Comparison of ENCODE assay signal across 8 cellular contexts in the genomic region with DNA sequence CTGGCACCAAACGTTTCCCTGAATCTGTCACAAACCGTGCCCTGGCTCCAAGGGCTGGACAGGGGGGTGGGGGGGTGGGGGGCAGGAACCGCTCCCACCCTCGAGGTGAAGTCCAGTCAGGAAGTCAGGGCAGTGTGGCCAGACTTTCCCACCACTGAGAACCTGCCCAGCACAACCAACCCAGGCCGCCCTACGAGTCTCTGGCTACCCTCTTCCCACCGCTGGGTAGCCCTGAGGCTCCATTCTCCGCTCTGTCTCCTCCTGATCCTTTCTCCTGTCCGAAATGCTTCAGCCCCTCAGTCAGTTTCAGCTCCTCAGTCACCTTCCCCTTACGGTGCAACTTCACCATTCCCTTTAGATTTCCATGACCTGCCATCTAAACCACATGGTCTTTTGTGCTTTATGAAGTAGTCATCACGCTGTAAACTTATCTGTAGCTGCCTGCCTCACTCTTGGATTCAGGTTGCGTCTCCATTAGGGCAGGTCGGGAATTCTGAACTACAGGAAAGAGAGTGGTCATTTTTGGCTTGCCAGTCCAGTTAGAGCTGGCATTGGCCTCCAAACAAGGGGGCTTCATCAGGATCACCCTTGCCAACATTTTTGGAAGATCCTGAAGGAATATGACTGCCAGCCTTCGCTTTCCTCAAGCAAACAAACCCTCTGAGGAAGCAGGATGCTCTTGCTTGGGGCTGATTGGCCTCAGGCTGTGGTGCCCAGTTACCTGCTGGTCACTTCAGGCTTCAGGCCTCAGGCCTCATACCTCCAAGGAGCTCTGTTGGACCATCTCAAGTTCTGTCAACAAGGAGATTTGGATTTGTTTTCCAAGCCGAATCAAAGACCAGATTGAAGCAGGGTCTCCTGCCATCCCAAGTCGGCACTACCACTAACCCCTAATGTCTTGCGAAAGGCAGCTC. TPM values are rescaled to one million over a fixed set of nuclear protein-coding genes. Genes with fewer than 3 reads are reported as not detected.
DNase-seq lines count a peak whose midpoint lies in the region; ATAC-seq and TF ChIP-seq lines count a peak whose summit lies in the region.

No MANE protein-coding gene starts in this region.

- peak; percentile 6 to 21 (median 11) for ATAC-seq in psoas muscle

- H3K4me3 ChIP-seq in GM12865 (ENCODE audit: low read depth, low read length) (peak overlapping the region; percentile 85), SJSA1 (peak overlapping the region; percentile 65), fibroblast of lung (replicated peaks in 1 of 4; ENCODE audit: control extremely low read depth in 1 of 4, insufficient read depth in 1 of 4, low read depth in 3 of 4, low read length in 4 of 4) (peak overlapping the region; percentile 62 to 100 (median 84)), psoas muscle (peak overlapping the region; percentile 83)

- WGBS in psoas muscle, 3 donors, result 67 to 75% (median 67%) methylated on average over 15 to 17 of the region's 17 CpGs

- H3K9me3 ChIP-seq in SJSA1 (replicated peaks), result no peaks in the 10 kb centered on the region
- H3K9me3 ChIP-seq in fibroblast of lung (ENCODE audit: control insufficient read depth, insufficient read depth, low read depth, low read length), result no peaks in the 10 kb centered on the region
- H3K9me3 ChIP-seq in psoas muscle, result no peaks in the 10 kb centered on the region

- H3K27ac ChIP-seq in SJSA1 (peak overlapping the region; percentile 89), fibroblast of lung (ENCODE audit: insufficient read depth, low read length) (peak overlapping the region; percentile 80), psoas muscle (peak overlapping the region; percentile 97)

- H3K27me3 ChIP-seq in SJSA1 (replicated peaks) (no peaks in the 10 kb centered on the region), fibroblast of lung (ENCODE audit: control insufficient read depth, insufficient read depth, low read length) (no peaks in the 10 kb centered on the region), psoas muscle (ENCODE audit: insufficient read depth in 3 of 3, low read length in 2 of 3) (no peaks in the 10 kb centered on the region)

- intact Hi-C loops in psoas muscle (cut with DNase I), result loop anchor here (2.0 to 5.0 kb wide), 3 partner anchors 50 to 125 kb away; a partner anchor contains a TSS

- DNase-seq in GM12865 (ENCODE audit: low read depth), result peak; percentile 12
- no peak for DNase-seq in SJSA1 (ENCODE audit: low read depth in 1 of 2, low spot score in 2 of 2)
- no peak for DNase-seq in fibroblast of lung (ENCODE audit: low read depth in 2 of 2)
- DNase-seq in psoas muscle, result no peak
- no peak for DNase-seq in activated CD4-positive, CD25-positive, alpha-beta regulatory T cell (lab: John Stamatoyannopoulos, UW)
- no peak for DNase-seq in central memory CD4-positive, alpha-beta T cell
- no peak for DNase-seq in SHP77 (lab: John Stamatoyannopoulos, UW)
- DNase-seq in GM13976 (ENCODE audit: low spot score), result no peak

- H3K9ac ChIP-seq in fibroblast of lung (ENCODE audit: insufficient read depth, low read length), result peak overlapping the region; percentile 68

- no peaks in the 10 kb centered on the region for H4K20me1 ChIP-seq in fibroblast of lung (ENCODE audit: control insufficient read depth, extremely low read depth, insufficient read depth, low read length)

- peak overlapping the region; percentile 94 for H2AFZ ChIP-seq in fibroblast of lung (ENCODE audit: low read length)

- TF ChIP-seq CTCF in GM12865 (IDR thresholded peaks at IDR 0.05; ENCODE audit: insufficient read depth, low read depth, low read length, missing control alignments) (no peak), fibroblast of lung (conservative IDR thresholded peaks at IDR 0.05 in 1 of 2, IDR thresholded peaks at IDR 0.05 in 1 of 2; ENCODE audit: low read depth in 1 of 2, low read length in 2 of 2) (no peak), psoas muscle (IDR thresholded peaks at IDR 0.05) (no peak), GM13976 (IDR thresholded peaks at IDR 0.05; ENCODE audit: borderline replicate concordance, control extremely low read depth, extremely low read depth, insufficient read depth, missing control alignments) (no peak)

- peaks cover 10% of the 10 kb centered on the region; the same call in 1 of the 2 replicates for H3K4me1 ChIP-seq in SJSA1 (replicated peaks)
- peaks cover 4% of the 10 kb centered on the region for H3K4me1 ChIP-seq in fibroblast of lung (ENCODE audit: control insufficient read depth, extremely low read depth, insufficient read depth, low read length)
- peaks cover 31% of the 10 kb centered on the region for H3K4me1 ChIP-seq in psoas muscle

- H3K4me2 ChIP-seq in fibroblast of lung (ENCODE audit: extremely low read depth, insufficient read depth, low read length), result peak overlapping the region; percentile 85

- peaks cover 33% of the 10 kb centered on the region for H3K79me2 ChIP-seq in fibroblast of lung (ENCODE audit: control insufficient read depth, insufficient read depth, low read length)

- H3K36me3 ChIP-seq in SJSA1 (peaks cover 23% of the 10 kb centered on the region), fibroblast of lung (ENCODE audit: control insufficient read depth, insufficient read depth, low read length) (peaks cover 3% of the 10 kb centered on the region), psoas muscle (ENCODE audit: insufficient read depth in 1 of 2, low read depth in 1 of 2) (peaks cover 6 to 28% of the 10 kb centered on the region in 2 donors)

- in situ Hi-C loops in GM13976 (cut with MboI; ENCODE audit: low sequenced_read_pairs, unreplicated experiment), result no loop called here

RNA-seq across cellular contexts. Expression of a gene that starts 0.8 kb away (rescaled TPM):
- total RNA-seq in SJSA1 (2014; rRNA removed; shearing (Covaris generic)), result 9.4 and 16.0 TPM in 2 replicates
- 9.7 and 10.8 TPM in 2 replicates for total RNA-seq in fibroblast of lung
- 25.4 and 26.3 TPM in 2 replicates for polyA plus RNA-seq in fibroblast of lung
- polyA plus RNA-seq in fibroblast of lung (2012), result 10.5 and 12.3 TPM in 2 replicates
- polyA minus RNA-seq in fibroblast of lung (ENCODE audit: low replicate concordance), result 18.0 and 55.5 TPM in 2 replicates
- 10 to 100 TPM; 18.0 to 27.1 (median 23.3) TPM for total RNA-seq in psoas muscle
- 10 to 100 TPM; 15.8 to 38.0 (median 18.1) TPM for polyA plus RNA-seq in psoas muscle

RNA-seq across cellular contexts. Expression of a gene that starts 51.6 kb away (rescaled TPM):
- total RNA-seq in SJSA1 (2014; rRNA removed; shearing (Covaris generic)), result 6.4 and 15.3 TPM in 2 replicates
- 32.1 and 41.6 TPM in 2 replicates for total RNA-seq in fibroblast of lung
- 57.6 and 58.1 TPM in 2 replicates for polyA plus RNA-seq in fibroblast of lung
- polyA plus RNA-seq in fibroblast of lung (2012), result 37.5 and 38.3 TPM in 2 replicates
- polyA minus RNA-seq in fibroblast of lung (ENCODE audit: low replicate concordance), result 64.9 and 90.3 TPM in 2 replicates
- total RNA-seq in psoas muscle, result 100 to 1,000 TPM in 1 of 4 donors, 10 to 100 TPM in 3; 55.8 to 126 (median 73.4) TPM
- 100 to 1,000 TPM in 1 of 3 donors, 10 to 100 TPM in 2; 89.6 to 203 (median 92.9) TPM for polyA plus RNA-seq in psoas muscle
